In the genomic region with DNA sequence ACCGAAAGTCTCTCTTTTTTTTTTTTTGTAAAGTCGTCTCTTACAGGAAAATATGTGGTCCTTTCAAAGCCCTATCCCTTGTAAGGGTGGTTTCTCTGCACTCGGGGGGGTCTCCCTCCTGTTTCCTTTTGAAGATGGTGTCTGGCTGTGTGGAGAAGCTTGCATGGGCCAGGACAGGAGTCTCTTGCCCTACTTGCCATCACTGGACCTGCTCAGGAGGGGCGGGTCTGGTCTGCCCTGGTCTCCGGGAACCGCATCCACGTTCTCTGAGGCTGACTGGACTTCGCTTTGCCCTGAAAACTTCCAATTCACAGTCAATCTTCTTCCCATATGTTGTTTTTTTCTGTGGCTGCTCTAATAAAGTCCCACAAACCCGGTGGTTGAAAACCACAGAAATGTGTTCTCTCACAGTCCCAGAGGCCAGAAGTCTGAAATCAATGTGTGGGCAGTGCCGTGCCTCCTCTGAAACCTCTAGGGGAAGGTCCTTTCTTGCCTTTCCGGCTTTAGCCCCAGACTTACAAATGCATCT, we compare ENCODE assay signal across 8 cellular contexts.
DNase-seq lines count a peak whose midpoint lies in the region; ATAC-seq and TF ChIP-seq lines count a peak whose summit lies in the region.

No MANE protein-coding gene starts in this region.

- no peaks in the 10 kb centered on the region for H3K9me3 ChIP-seq in CD4-positive, alpha-beta memory T cell (ENCODE audit: control insufficient read depth in 1 of 2, low read length in 2 of 2)
- no peaks in the 10 kb centered on the region for H3K9me3 ChIP-seq in PC-3 (ENCODE audit: low read length)

- TF ChIP-seq CTCF in KMS-11 (conservative IDR thresholded peaks at IDR 0.05; ENCODE audit: low read depth, low read length) (no peak), choroid plexus epithelial cell (conservative IDR thresholded peaks at IDR 0.05; ENCODE audit: low read depth, low read length) (no peak), PC-3 (conservative IDR thresholded peaks at IDR 0.05; ENCODE audit: low read depth, low read length) (no peak)

- H3K27me3 Mint-ChIP-seq in CD4-positive, alpha-beta memory T cell, result no peaks in the 10 kb centered on the region

- H3K4me1 Mint-ChIP-seq in CD4-positive, alpha-beta memory T cell, result peaks cover 18 to 37% (median 26%) of the 10 kb centered on the region in 4 donors

- peak overlapping the region; percentile 14 to 81 (median 65) for H3K27ac Mint-ChIP-seq in CD4-positive, alpha-beta memory T cell

- ATAC-seq in GM19468 (IDR thresholded peaks at IDR 0.05; ENCODE audit: extremely low read depth, unreplicated experiment) (peak; percentile 64), esophagus mucosa (no peak), PC-3 (no peak)

- peak overlapping the region in 1 of 2 donors; percentile 15 for H3K4me3 ChIP-seq in CD4-positive, alpha-beta memory T cell (ENCODE audit: low read length in 2 of 2)
- H3K4me3 ChIP-seq in KMS-11 (IDR thresholded peaks at IDR 0.05; ENCODE audit: insufficient read depth, low read depth, low read length) (no peak overlapping the region), choroid plexus epithelial cell (ENCODE audit: low read depth, low read length) (no peak overlapping the region), PC-3 (ENCODE audit: low read length) (no peak overlapping the region)

- peak overlapping the region; percentile 53 to 80 (median 68) for H3K4me3 Mint-ChIP-seq in CD4-positive, alpha-beta memory T cell

- H3K4me2 ChIP-seq in KMS-11 (peak overlapping the region; percentile 46), PC-3 (ENCODE audit: low read length) (no peak overlapping the region)

- no peaks in the 10 kb centered on the region for H4K20me1 ChIP-seq in KMS-11 (ENCODE audit: insufficient read depth)
- no peaks in the 10 kb centered on the region for H4K20me1 ChIP-seq in PC-3 (ENCODE audit: low read length)

- H3F3A ChIP-seq in PC-3 (ENCODE audit: low read length, unreplicated experiment), result no peaks in the 10 kb centered on the region

- H2AFZ ChIP-seq in KMS-11 (ENCODE audit: low read depth) (peak overlapping the region; percentile 38; the same call in 1 of the 2 replicates), PC-3 (ENCODE audit: low read length) (no peak overlapping the region)

- H3K9ac ChIP-seq in KMS-11 (peak overlapping the region; percentile 38; the same call in 1 of the 2 replicates), PC-3 (ENCODE audit: low read length) (no peak overlapping the region)

- no peaks in the 10 kb centered on the region for H3K27me3 ChIP-seq in CD4-positive, alpha-beta memory T cell (ENCODE audit: insufficient read depth, low read length)
- H3K27me3 ChIP-seq in KMS-11 (ENCODE audit: insufficient read depth, low read depth) (no peaks in the 10 kb centered on the region), PC-3 (ENCODE audit: low read length) (no peaks in the 10 kb centered on the region)

- DNase-seq in CD4-positive, alpha-beta memory T cell, result no peak
- peak; percentile 89 for DNase-seq in choroid plexus epithelial cell (ENCODE audit: low read depth)
- DNase-seq in HuH-7.5 (ENCODE audit: low spot score), result no peak
- DNase-seq in NCI-H1105 treated with DMSO at 0.1 percent for 48 hours (lab: John Stamatoyannopoulos, UW), result no peak
- no peak for DNase-seq in PC-3

- intact Hi-C loops in CD4-positive, alpha-beta memory T cell (cut with micrococcal nuclease), result no loop called here
- intact Hi-C loops in PC-3 (cut with micrococcal nuclease), result no loop called here

- H3K9me3 Mint-ChIP-seq in CD4-positive, alpha-beta memory T cell, result peaks cover 0 to 2% (median 0%) of the 10 kb centered on the region in 8 donors

- no TSS peak for BruUV-seq in PC-3 (replicated peaks; lab: Mats Ljungman, UMichigan)

- CTCF ChIA-PET in CD4-positive, alpha-beta memory T cell (lab: Charles Lee; ENCODE audit: partially characterized antibody), result interaction anchor here (0.9 kb wide), 1 partner anchor 50 kb away, joined by 4 read pairs; no protein-coding TSS in a partner anchor
- CTCF ChIA-PET in PC-3 (lab: Charles Lee), result no interaction called here

- no peaks in the 10 kb centered on the region for H3K36me3 ChIP-seq in CD4-positive, alpha-beta memory T cell (ENCODE audit: insufficient read depth, low read length)
- no peaks in the 10 kb centered on the region for H3K36me3 ChIP-seq in KMS-11 (ENCODE audit: insufficient read depth)
- no peaks in the 10 kb centered on the region for H3K36me3 ChIP-seq in PC-3 (ENCODE audit: low read depth, low read length)

- POLR2A ChIA-PET in CD4-positive, alpha-beta memory T cell (lab: Charles Lee; ENCODE audit: partially characterized antibody), result interaction anchor here (1.1 kb wide), 1 partner anchor 35 kb away, joined by 3 read pairs; no protein-coding TSS in a partner anchor
- POLR2A ChIA-PET in PC-3 (lab: Charles Lee; ENCODE audit: unreplicated experiment), result no interaction called here

- H3K4me1 ChIP-seq in CD4-positive, alpha-beta memory T cell (ENCODE audit: insufficient read depth, low read length), result peaks cover 21% of the 10 kb centered on the region
- H3K4me1 ChIP-seq in KMS-11 (ENCODE audit: low read depth, poor library complexity, severe bottlenecking), result peaks cover 56% of the 10 kb centered on the region
- no peaks in the 10 kb centered on the region for H3K4me1 ChIP-seq in PC-3 (ENCODE audit: insufficient read depth, low read length)

- H3K9me2 ChIP-seq in PC-3 (replicated peaks; ENCODE audit: low read length), result no peaks in the 10 kb centered on the region

- H3K36me3 Mint-ChIP-seq in CD4-positive, alpha-beta memory T cell, result no peaks in the 10 kb centered on the region

- H3K27ac ChIP-seq in CD4-positive, alpha-beta memory T cell (ENCODE audit: low read depth, low read length), result no peak overlapping the region
- H3K27ac ChIP-seq in KMS-11, result peak overlapping the region; percentile 87
- H3K27ac ChIP-seq in PC-3 (ENCODE audit: low read length), result no peak overlapping the region

- H3K79me2 ChIP-seq in KMS-11 (ENCODE audit: insufficient read depth, low read depth) (no peaks in the 10 kb centered on the region), PC-3 (ENCODE audit: low read length) (no peaks in the 10 kb centered on the region)
